Comparison of ENCODE assay signal across 8 cellular contexts in the genomic region with DNA sequence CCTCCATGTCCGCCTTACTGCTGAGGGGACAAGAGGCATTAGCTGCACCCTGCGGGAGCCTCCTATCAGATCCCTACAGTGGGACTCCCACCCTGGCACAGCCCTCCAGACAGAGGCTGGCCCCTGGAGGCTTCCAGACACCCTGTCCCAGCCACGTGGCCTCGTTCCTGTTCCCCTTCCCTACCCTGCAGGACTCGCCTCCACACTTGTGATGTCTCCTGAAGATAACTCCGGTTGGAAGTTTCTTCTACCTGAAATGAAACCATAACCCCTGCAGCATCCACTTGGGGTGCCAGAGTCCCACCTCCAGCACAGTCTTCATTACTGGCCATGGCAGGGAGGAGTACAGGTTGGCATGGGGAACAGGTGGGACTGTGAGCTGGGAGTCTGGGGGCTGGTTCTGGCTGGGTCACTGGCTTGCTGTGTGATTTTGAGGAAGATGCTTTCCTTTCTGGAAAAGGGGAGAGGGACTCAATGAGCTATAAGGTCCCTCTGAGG. TPM values are rescaled to one million over a fixed set of nuclear protein-coding genes. Genes with fewer than 3 reads are reported as not detected.
DNase-seq lines count a peak whose midpoint lies in the region; ATAC-seq, FAIRE-seq and TF ChIP-seq lines count a peak whose summit lies in the region.

No MANE protein-coding gene starts in this region.

- DNase-seq in AG09319 (ENCODE audit: extremely low read depth, low read depth) = no peak
- peak in 3 of 4 experiments; percentile 33 to 57 (median 35) for DNase-seq in K562 (ENCODE audit: extremely low read depth in 1 of 4, low spot score in 3 of 4)
- no peak for DNase-seq in COR-L47 (lab: John Stamatoyannopoulos, UW)
- no peak for DNase-seq in cerebellum (ENCODE audit: low spot score)
- no peak for DNase-seq in SIG-M5 (lab: John Stamatoyannopoulos, UW)
- DNase-seq in SKM-1 (lab: John Stamatoyannopoulos, UW; ENCODE audit: unreplicated experiment) = no peak

- H3K9ac ChIP-seq in K562 (ENCODE audit: insufficient read depth in 1 of 2, low read depth in 2 of 2, low read length in 2 of 2) = peak overlapping the region; percentile 50 to 82
- peak overlapping the region; percentile 8 for H3K9ac ChIP-seq in muscle layer of colon (ENCODE audit: low read length)

- no TSS peak for BruUV-seq in K562 (replicated peaks; lab: Mats Ljungman, UMichigan)

- no peaks in the 10 kb centered on the region for H3K36me3 Mint-ChIP-seq in IgD-negative memory B cell

- H3K27me3 Mint-ChIP-seq in IgD-negative memory B cell = no peaks in the 10 kb centered on the region

- no peaks in the 10 kb centered on the region for H3K27me3 ChIP-seq in K562 (ENCODE audit: control insufficient read depth in 2 of 2, insufficient read depth in 2 of 2, low read length in 2 of 2)
- H3K27me3 ChIP-seq in muscle layer of colon (ENCODE audit: control insufficient read depth in 1 of 2, insufficient read depth in 2 of 2, low read length in 2 of 2) = peaks cover 0 to 5% of the 10 kb centered on the region in 2 donors

- H3K4me3 ChIP-seq in K562 = no peak overlapping the region
- H3K4me3 ChIP-seq in muscle layer of colon (ENCODE audit: low read depth in 1 of 2, low read length in 2 of 2) = peak overlapping the region; percentile 18 to 33

- in situ Hi-C loops in K562 (cut with MboI) = no loop called here

- H3K4me3 Mint-ChIP-seq in IgD-negative memory B cell = peak overlapping the region; percentile 60 to 79 (median 70)

- peak; percentile 23 for ATAC-seq in K562

- TF ChIP-seq CTCF in AG09319 (IDR thresholded peaks at IDR 0.05; ENCODE audit: low read depth, low read length) = peak; percentile 4
- TF ChIP-seq CTCF in K562 (IDR thresholded peaks at IDR 0.05 in 2 of 3, conservative IDR thresholded peaks at IDR 0.05 in 1 of 3; ENCODE audit: insufficient read depth in 2 of 3, low read depth in 1 of 3, low read length in 3 of 3) = peak in 2 of 3 experiments; percentile 30 to 43; a peak in 4 of 6 replicates

- peaks cover 40 to 83% of the 10 kb centered on the region in 2 experiments for H3K4me1 ChIP-seq in K562 (replicated peaks in 1 of 2; ENCODE audit: control insufficient read depth in 2 of 2, insufficient read depth in 2 of 2, low read length in 2 of 2)
- H3K4me1 ChIP-seq in muscle layer of colon (ENCODE audit: insufficient read depth, low read length) = peaks cover 36% of the 10 kb centered on the region

- TF ChIP-seq RAD21 in K562 (CRISPR knock-in tag; conservative IDR thresholded peaks at IDR 0.05 in 1 of 2, IDR thresholded peaks at IDR 0.05 in 1 of 2) = peak in 1 of 2 experiments; percentile 18; a peak in 1 of 4 replicates

- CTCF ChIA-PET in K562 (lab: Yijun Ruan, JAX; ENCODE audit: low intra/inter-chr PET ratio) = no interaction called here

- peak overlapping the region; percentile 74 for H3K4me2 ChIP-seq in K562 (ENCODE audit: insufficient read depth, low read length)

- H3K36me3 ChIP-seq in K562 (ENCODE audit: control insufficient read depth, insufficient read depth, low read length) = peaks cover 22% of the 10 kb centered on the region; the same call in 2 of the 3 replicates
- H3K36me3 ChIP-seq in muscle layer of colon (ENCODE audit: insufficient read depth, low read length) = peaks cover 16% of the 10 kb centered on the region

- H3K9me3 ChIP-seq in K562 (replicated peaks; ENCODE audit: control insufficient read depth, insufficient read depth, low read depth, low read length) (no peaks in the 10 kb centered on the region), muscle layer of colon (ENCODE audit: low read length) (no peaks in the 10 kb centered on the region)

- POLR2A ChIA-PET in K562 (lab: Yijun Ruan, JAX) = interaction anchor here (0.7 to 1.1 kb wide), 4 partner anchors 8 to 97 kb away, joined by 3 to 6 read pairs (median 4); no protein-coding TSS in a partner anchor

- intact Hi-C loops in K562 (cut with micrococcal nuclease) = no loop called here

- no peak for TF ChIP-seq EP300 in K562 (IDR thresholded peaks at IDR 0.05; ENCODE audit: low read length)

- peak overlapping the region; percentile 89 to 97 (median 93) for H3K27ac Mint-ChIP-seq in IgD-negative memory B cell

- no peak for FAIRE-seq in K562 (lab: Jason Lieb, UNC)

- peak overlapping the region; percentile 77 for H3K27ac ChIP-seq in K562 (ENCODE audit: extremely low read depth, low read depth, low read length)
- peak overlapping the region; percentile 71 for H3K27ac ChIP-seq in muscle layer of colon (ENCODE audit: low read depth, low read length)

- H4K20me1 ChIP-seq in K562 (replicated peaks; ENCODE audit: control insufficient read depth, insufficient read depth, low read length) = no peaks in the 10 kb centered on the region

- 14% methylated on average over 6 of the region's 6 CpGs for WGBS in K562 (ENCODE audit: insufficient coverage, low coverage, missing lambda C conversion rate)

- TF ChIP-seq POLR2A in K562 (conservative IDR thresholded peaks at IDR 0.05) = no peak

- no peaks in the 10 kb centered on the region for H3K9me1 ChIP-seq in K562 (ENCODE audit: control insufficient read depth, insufficient read depth, low read length)

- peak overlapping the region; percentile 76; the same call in 1 of the 2 replicates for H2AFZ ChIP-seq in K562 (ENCODE audit: low read depth, low read length)

- peaks cover 43 to 50% (median 46%) of the 10 kb centered on the region in 3 donors for H3K4me1 Mint-ChIP-seq in IgD-negative memory B cell

- H3K79me2 ChIP-seq in K562 (ENCODE audit: control insufficient read depth, insufficient read depth, low read length) = no peaks in the 10 kb centered on the region

- no peaks in the 10 kb centered on the region for H3K9me3 Mint-ChIP-seq in IgD-negative memory B cell

RNA-seq across cellular contexts. Expression of gene SH3BP1, which starts 4.9 kb away (rescaled TPM):
- 14.7 TPM for polyA plus RNA-seq in IgD-negative memory B cell
- total RNA-seq in K562 (2011; cell fraction: chromatin; rRNA removed; ENCODE audit: low replicate concordance) = 27.4 and 84.8 TPM in 2 replicates
- 40.0 and 41.0 TPM in 2 replicates for total RNA-seq in K562 (2011; cell fraction: nucleolus; rRNA removed)
- total RNA-seq in K562 (2011; cell fraction: nucleoplasm; rRNA removed) = 21.5 and 25.7 TPM in 2 replicates
- total RNA-seq in K562 (2014; rRNA removed) = 18.6 and 21.2 TPM in 2 replicates
- total RNA-seq in K562 (2014; rRNA removed; fragmentation: Illumina TruSeq; extraction: Trizol) = 7.4 and 9.7 TPM in 2 replicates
- total RNA-seq in K562 (2015; rRNA removed; fragmentation: Illumina TruSeq; extraction: Trizol) = 9.3 and 9.4 TPM in 2 replicates
- total RNA-seq in K562 (2021) = 29.9 and 36.2 TPM in 2 replicates
- 11.5 and 14.9 TPM in 2 replicates for polyA plus RNA-seq in K562 (2011; rRNA removed)
- 10.1 and 21.2 TPM in 2 replicates for polyA plus RNA-seq in K562 (2011; cell fraction: cytosol; rRNA removed)
- 23.7 and 33.6 TPM in 2 replicates for polyA plus RNA-seq in K562 (2011; cell fraction: nucleus; rRNA removed)
- polyA plus RNA-seq in K562 (2012) = 34.0 and 58.5 TPM in 2 replicates
- 32.1 and 36.0 TPM in 2 replicates for polyA plus RNA-seq in K562 (2014; fragmentation: Illumina TruSeq; extraction: Trizol)
- polyA plus RNA-seq in K562 (2014; fragmentation: Nextera tagmentation; extraction: Ambion mirVana) = under 1 TPM; 0.10 to 0.17 TPM
- polyA plus RNA-seq in K562 (2014; rRNA removed) = 8.7 and 10.4 TPM in 2 replicates
- polyA minus RNA-seq in K562 (2011; rRNA and poly(A)+ RNA removed) = 16.7 and 17.5 TPM in 2 replicates
- polyA minus RNA-seq in K562 (2011; cell fraction: cytosol; rRNA and poly(A)+ RNA removed) = 12.7 and 19.9 TPM in 2 replicates
- polyA minus RNA-seq in K562 (2011; cell fraction: nucleus; rRNA and poly(A)+ RNA removed) = 13.7 and 15.5 TPM in 2 replicates
- 1.4 TPM for total RNA-seq in cerebellum

RNA-seq across cellular contexts. Expression of gene PDXP, which starts 24.0 kb away (rescaled TPM):
- 2.4 TPM for polyA plus RNA-seq in IgD-negative memory B cell
- total RNA-seq in K562 (2011; cell fraction: chromatin; rRNA removed; ENCODE audit: low replicate concordance) = 8.1 and 23.1 TPM in 2 replicates
- total RNA-seq in K562 (2011; cell fraction: nucleolus; rRNA removed) = 20.8 and 21.3 TPM in 2 replicates
- 19.4 and 21.3 TPM in 2 replicates for total RNA-seq in K562 (2011; cell fraction: nucleoplasm; rRNA removed)
- total RNA-seq in K562 (2014; rRNA removed) = 38.8 and 55.8 TPM in 2 replicates
- total RNA-seq in K562 (2014; rRNA removed; fragmentation: Illumina TruSeq; extraction: Trizol) = 27.6 and 29.0 TPM in 2 replicates
- 30.9 and 32.5 TPM in 2 replicates for total RNA-seq in K562 (2015; rRNA removed; fragmentation: Illumina TruSeq; extraction: Trizol)
- 47.5 and 50.0 TPM in 2 replicates for total RNA-seq in K562 (2021)
- 42.8 and 51.4 TPM in 2 replicates for polyA plus RNA-seq in K562 (2011; rRNA removed)
- polyA plus RNA-seq in K562 (2011; cell fraction: cytosol; rRNA removed) = 73.7 and 106 TPM in 2 replicates
- 34.8 and 35.2 TPM in 2 replicates for polyA plus RNA-seq in K562 (2011; cell fraction: nucleus; rRNA removed)
- 25.7 and 42.5 TPM in 2 replicates for polyA plus RNA-seq in K562 (2012)
- polyA plus RNA-seq in K562 (2014; fragmentation: Illumina TruSeq; extraction: Trizol) = 54.2 and 62.3 TPM in 2 replicates
- polyA plus RNA-seq in K562 (2014; fragmentation: Nextera tagmentation; extraction: Ambion mirVana) = 10 to 100 TPM in 1 of 2 experiments, 1 to 10 TPM in 1; 7.9 to 11.8 TPM
- polyA plus RNA-seq in K562 (2014; rRNA removed) = 45.7 and 47.8 TPM in 2 replicates
- polyA minus RNA-seq in K562 (2011; rRNA and poly(A)+ RNA removed) = 21.5 and 27.1 TPM in 2 replicates
- polyA minus RNA-seq in K562 (2011; cell fraction: cytosol; rRNA and poly(A)+ RNA removed) = 30.1 and 30.4 TPM in 2 replicates
- polyA minus RNA-seq in K562 (2011; cell fraction: nucleus; rRNA and poly(A)+ RNA removed) = 8.6 and 12.3 TPM in 2 replicates
- total RNA-seq in cerebellum = 34.0 TPM

RNA-seq across cellular contexts. Expression of gene GGA1, which starts 25.9 kb away (rescaled TPM):
- polyA plus RNA-seq in IgD-negative memory B cell (31.3 TPM), K562 (2011; rRNA removed) (50.4 and 53.3 TPM in 2 replicates), K562 (2014; fragmentation: Illumina TruSeq; extraction: Trizol) (31.6 and 42.5 TPM in 2 replicates), K562 (2014; fragmentation: Nextera tagmentation; extraction: Ambion mirVana) (1 to 10 TPM; 1.5 to 1.9 TPM), K562 (2014; rRNA removed) (69.5 and 71.3 TPM in 2 replicates)
- 235 and 500 TPM in 2 replicates for total RNA-seq in K562 (2011; cell fraction: chromatin; rRNA removed; ENCODE audit: low replicate concordance)
- 281 and 297 TPM in 2 replicates for total RNA-seq in K562 (2011; cell fraction: nucleolus; rRNA removed)
- total RNA-seq in K562 (2011; cell fraction: nucleoplasm; rRNA removed) = 245 and 253 TPM in 2 replicates
- total RNA-seq in K562 (2014; rRNA removed) (48.0 and 51.3 TPM in 2 replicates), K562 (2014; rRNA removed; fragmentation: Illumina TruSeq; extraction: Trizol) (19.7 and 24.2 TPM in 2 replicates), K562 (2015; rRNA removed; fragmentation: Illumina TruSeq; extraction: Trizol) (29.9 and 31.1 TPM in 2 replicates), K562 (2021) (57.1 and 61.3 TPM in 2 replicates), cerebellum (39.1 TPM)
- polyA plus RNA-seq in K562 (2011; cell fraction: cytosol; rRNA removed) = 27.8 and 56.0 TPM in 2 replicates
- polyA plus RNA-seq in K562 (2011; cell fraction: nucleus; rRNA removed) = 156 and 291 TPM in 2 replicates
- 41.4 and 63.8 TPM in 2 replicates for polyA plus RNA-seq in K562 (2012)
- polyA minus RNA-seq in K562 (2011; rRNA and poly(A)+ RNA removed) = 26.8 and 33.7 TPM in 2 replicates
- 20.7 and 22.7 TPM in 2 replicates for polyA minus RNA-seq in K562 (2011; cell fraction: cytosol; rRNA and poly(A)+ RNA removed)
- polyA minus RNA-seq in K562 (2011; cell fraction: nucleus; rRNA and poly(A)+ RNA removed) = 56.9 and 57.8 TPM in 2 replicates

RNA-seq across cellular contexts. Expression of gene LGALS1, which starts 40.9 kb away (rescaled TPM):
- polyA plus RNA-seq in IgD-negative memory B cell (314 TPM), K562 (2011; rRNA removed) (800 and 995 TPM in 2 replicates), K562 (2014; fragmentation: Illumina TruSeq; extraction: Trizol) (189 and 298 TPM in 2 replicates), K562 (2014; fragmentation: Nextera tagmentation; extraction: Ambion mirVana) (100 to 1,000 TPM; 240 to 301 TPM), K562 (2014; rRNA removed) (474 and 680 TPM in 2 replicates)
- total RNA-seq in K562 (2011; cell fraction: chromatin; rRNA removed; ENCODE audit: low replicate concordance) = 14.2 and 41.4 TPM in 2 replicates
- total RNA-seq in K562 (2011; cell fraction: nucleolus; rRNA removed) = 152 and 183 TPM in 2 replicates
- 99.6 and 131 TPM in 2 replicates for total RNA-seq in K562 (2011; cell fraction: nucleoplasm; rRNA removed)
- total RNA-seq in K562 (2014; rRNA removed) (373 and 487 TPM in 2 replicates), K562 (2014; rRNA removed; fragmentation: Illumina TruSeq; extraction: Trizol) (94.3 and 160 TPM in 2 replicates), K562 (2015; rRNA removed; fragmentation: Illumina TruSeq; extraction: Trizol) (455 and 466 TPM in 2 replicates), K562 (2021) (330 and 373 TPM in 2 replicates), cerebellum (152 TPM)
- 1,618 and 2,500 TPM in 2 replicates for polyA plus RNA-seq in K562 (2011; cell fraction: cytosol; rRNA removed)
- polyA plus RNA-seq in K562 (2011; cell fraction: nucleus; rRNA removed) = 492 and 635 TPM in 2 replicates
- 1,292 and 1,616 TPM in 2 replicates for polyA plus RNA-seq in K562 (2012)
- polyA minus RNA-seq in K562 (2011; rRNA and poly(A)+ RNA removed) = 187 and 354 TPM in 2 replicates
- polyA minus RNA-seq in K562 (2011; cell fraction: cytosol; rRNA and poly(A)+ RNA removed) = 194 and 200 TPM in 2 replicates
- polyA minus RNA-seq in K562 (2011; cell fraction: nucleus; rRNA and poly(A)+ RNA removed) = 64.1 and 86.9 TPM in 2 replicates

RNA-seq across cellular contexts. Expression of gene NOL12, which starts 51.6 kb away (rescaled TPM):
- polyA plus RNA-seq in IgD-negative memory B cell (47.0 TPM), K562 (2011; rRNA removed) (17.2 and 19.8 TPM in 2 replicates), K562 (2014; fragmentation: Illumina TruSeq; extraction: Trizol) (33.6 and 34.3 TPM in 2 replicates), K562 (2014; fragmentation: Nextera tagmentation; extraction: Ambion mirVana) (10 to 100 TPM in 1 of 2 experiments, 1 to 10 TPM in 1; 2.8 to 10.5 TPM), K562 (2014; rRNA removed) (40.8 and 41.4 TPM in 2 replicates)
- total RNA-seq in K562 (2011; cell fraction: chromatin; rRNA removed; ENCODE audit: low replicate concordance) = 24.1 and 61.4 TPM in 2 replicates
- total RNA-seq in K562 (2011; cell fraction: nucleolus; rRNA removed) = 43.3 and 44.0 TPM in 2 replicates
- 30.8 and 31.2 TPM in 2 replicates for total RNA-seq in K562 (2011; cell fraction: nucleoplasm; rRNA removed)
- total RNA-seq in K562 (2014; rRNA removed) (40.9 and 42.2 TPM in 2 replicates), K562 (2014; rRNA removed; fragmentation: Illumina TruSeq; extraction: Trizol) (8.4 and 13.9 TPM in 2 replicates), K562 (2015; rRNA removed; fragmentation: Illumina TruSeq; extraction: Trizol) (29.1 and 33.7 TPM in 2 replicates), K562 (2021) (26.8 and 28.5 TPM in 2 replicates), cerebellum (11.3 TPM)
- polyA plus RNA-seq in K562 (2011; cell fraction: cytosol; rRNA removed) = 19.6 and 24.7 TPM in 2 replicates
- polyA plus RNA-seq in K562 (2011; cell fraction: nucleus; rRNA removed) = 38.3 and 48.3 TPM in 2 replicates
- 25.1 and 27.1 TPM in 2 replicates for polyA plus RNA-seq in K562 (2012)
- 7.3 and 8.8 TPM in 2 replicates for polyA minus RNA-seq in K562 (2011; rRNA and poly(A)+ RNA removed)
- polyA minus RNA-seq in K562 (2011; cell fraction: cytosol; rRNA and poly(A)+ RNA removed) = 8.7 and 12.7 TPM in 2 replicates
- polyA minus RNA-seq in K562 (2011; cell fraction: nucleus; rRNA and poly(A)+ RNA removed) = 7.2 and 10.0 TPM in 2 replicates

Comparison
In these comparisons a context has a peak if more than half of its experiments do, and no peak if none do; other contexts are left out.
1. DNase-seq: peak in K562 (3 of 4); none in AG09319 (single experiment), COR-L47 (single experiment), cerebellum (single experiment), SIG-M5 (single experiment) and SKM-1 (single experiment).